ENCODE assay signal across 11 cellular contexts in genomic region chr2:45884126-45884525, GRCh38.
"Had no signal": no experiment of that assay in that cellular context is flagged by ENCODE, and none has a peak within 500 bp of the region (broad histone marks: within the 10 kb centered on the region; RNA-seq: fewer than 3 reads in every experiment).

No MANE protein-coding gene starts in this region.

- H3K36me3 ChIP-seq: heart right ventricle, pancreas had no signal

- H3K27me3 ChIP-seq: heart right ventricle, pancreas had no signal

- H3K4me3 ChIP-seq: heart right ventricle, pancreas had no signal

- DNase-seq: activated B cell treated with CpG ODN at 0.5 μM for 24 hours; activated CD4-positive, alpha-beta T cell treated with anti-CD3 and anti-CD28 coated beads, Interleukin-2, amount 10 ng/mL, durations not matched to agents 7 days and 5 days; activated CD8-positive, alpha-beta memory T cell treated with anti-CD3 and anti-CD28 coated beads for 24 hours; activated naive CD4-positive, alpha-beta T cell treated with anti-CD3 and anti-CD28 coated beads for 36 hours; caudate nucleus; erythroblast; foreskin melanocyte; heart right ventricle; pancreas; T-helper 2 cell; trophoblast cell had no signal

- H3K27ac ChIP-seq: pancreas had no signal

- H3K9me3 ChIP-seq: pancreas had no signal
